ENCODE assay signal across 25 cellular contexts in the genomic region with DNA sequence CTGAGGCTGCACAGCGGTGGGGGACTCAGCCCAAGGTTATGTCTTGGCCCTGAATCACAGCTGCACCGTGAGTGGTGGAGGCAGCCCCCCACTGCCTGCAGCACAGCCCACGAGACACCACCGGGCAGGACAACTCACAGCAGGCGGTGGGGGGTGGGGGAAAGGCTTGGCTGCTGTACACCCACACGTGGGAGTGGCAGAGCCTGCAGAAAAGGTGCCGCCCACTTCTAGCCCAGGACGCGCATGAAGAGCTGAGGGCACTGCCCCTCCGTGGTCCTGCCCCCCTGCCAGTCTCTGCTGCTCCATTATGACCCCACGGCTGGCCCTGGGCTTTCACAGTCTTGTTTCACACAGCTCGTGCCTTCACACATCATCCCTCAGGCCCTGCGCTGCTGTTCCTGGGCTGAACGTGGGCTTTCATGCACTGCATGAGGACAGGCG. TPM values are rescaled to one million over a fixed set of nuclear protein-coding genes. Genes with fewer than 3 reads are reported as not detected.
DNase-seq lines count a peak whose midpoint lies in the region; ATAC-seq, FAIRE-seq and TF ChIP-seq lines count a peak whose summit lies in the region.
"Had no signal": no experiment of that assay in that cellular context is flagged by ENCODE, and none has a peak within 500 bp of the region (broad histone marks: within the 10 kb centered on the region; RNA-seq: fewer than 3 reads in every experiment).

No MANE protein-coding gene starts in this region.

- H3K4me1 Mint-ChIP-seq in T-helper 17 cell = peaks cover 9% of the 10 kb centered on the region

- H3K9me3 ChIP-seq in WERI-Rb-1 (ENCODE audit: severe bottlenecking) (no peaks in the 10 kb centered on the region), mucosa of descending colon (no peaks in the 10 kb centered on the region), testis (no peaks in the 10 kb centered on the region), T-helper 17 cell (ENCODE audit: control insufficient read depth, low read length, poor library complexity, severe bottlenecking) (no peaks in the 10 kb centered on the region)
- H3K9me3 ChIP-seq: left ventricle myocardium inferior, SJSA1 had no signal

- intact Hi-C loops in mucosa of descending colon (cut with DNase I, micrococcal nuclease) (no loop called here), testis (cut with DNase I; ENCODE audit: low total_unique reads) (no loop called here)

- WGBS in testis, 2 donors = 41 to 57% methylated on average over 1 to 15 of the region's 15 CpGs

- H3K36me3 Mint-ChIP-seq in T-helper 17 cell (ENCODE audit: low read depth) = no peaks in the 10 kb centered on the region

- FAIRE-seq in urothelium cell line (lab: Jason Lieb, UNC) = no peak
- FAIRE-seq: colon had no signal

- TF ChIP-seq CTCF in WERI-Rb-1 (IDR thresholded peaks at IDR 0.05; ENCODE audit: low read depth, low read length) (no peak), mucosa of descending colon (IDR thresholded peaks at IDR 0.05) (no peak), testis (IDR thresholded peaks at IDR 0.05) (no peak)

- no peak overlapping the region for H3K27ac ChIP-seq in WERI-Rb-1
- H3K27ac ChIP-seq in testis = no peak overlapping the region
- H3K27ac ChIP-seq: left ventricle myocardium inferior, SJSA1 had no signal

- H3K4me3 ChIP-seq in WERI-Rb-1 (ENCODE audit: low read depth, low read length) (no peak overlapping the region), mucosa of descending colon (no peak overlapping the region), testis (no peak overlapping the region)
- H3K4me3 ChIP-seq: GM23338, left ventricle myocardium inferior, SJSA1 had no signal

- H3K36me3 ChIP-seq in WERI-Rb-1 (no peaks in the 10 kb centered on the region), mucosa of descending colon (ENCODE audit: low read depth) (no peaks in the 10 kb centered on the region), testis (ENCODE audit: low read depth, missing control alignments) (no peaks in the 10 kb centered on the region)
- H3K36me3 ChIP-seq: left ventricle myocardium inferior, SJSA1 had no signal

- peak; percentile 12 to 13 for DNase-seq in activated T-cell treated with anti-CD3 and anti-CD28 coated beads, Interleukin-2, amount 50 U/mL, for 48 hours
- DNase-seq in activated T-cell treated with anti-CD3 and anti-CD28 coated beads for 4 hours (no peak), WERI-Rb-1 (peak; percentile 12), mucosa of descending colon (peak in 2 of 3 donors; percentile 2 to 46), testis (peak; percentile 13), T-helper 17 cell (no peak), urothelium cell line (ENCODE audit: low spot score) (no peak)
- DNase-seq: activated CD4-positive, alpha-beta T cell treated with anti-CD3 and anti-CD28 coated beads, Interleukin-2, amount 10 ng/mL, durations not matched to agents 7 days and 5 days; activated naive CD4-positive, alpha-beta T cell; amniotic stem cell; DMS79; foreskin melanocyte; left ventricle myocardium inferior; midbrain; NCI-H524 treated with DMSO at 0.1 percent for 48 hours; T-helper 2 cell had no signal

- H3K27me3 Mint-ChIP-seq in T-helper 17 cell = peaks cover 27% of the 10 kb centered on the region

- ATAC-seq in mucosa of descending colon = no peak
- ATAC-seq in HG02588 (IDR thresholded peaks at IDR 0.05; ENCODE audit: unreplicated experiment) = no peak
- no peak for ATAC-seq in T-helper 17 cell
- ATAC-seq: esophagus mucosa; GM23338; stimulated activated naive CD8-positive, alpha-beta T cell treated with anti-CD3 and anti-CD28 coated beads, Interleukin-15, amount 100 ng/mL, for 72 hours had no signal

- no peak overlapping the region for H3K27ac Mint-ChIP-seq in T-helper 17 cell
- H3K27ac Mint-ChIP-seq: activated CD4-positive, alpha-beta T cell treated with anti-CD3 and anti-CD28 coated beads, Interleukin-2, amount 10 ng/mL, durations not matched to agents 7 days and 5 days; GM23338; progenitor cell of endocrine pancreas; stimulated activated naive CD8-positive, alpha-beta T cell treated with anti-CD3 and anti-CD28 coated beads, Interleukin-15, amount 100 ng/mL, for 72 hours had no signal

- TF ChIP-seq POLR2A in testis (IDR thresholded peaks at IDR 0.05) = no peak

- peaks cover 20% of the 10 kb centered on the region for H3K27me3 ChIP-seq in WERI-Rb-1 (ENCODE audit: insufficient read depth, low read depth, severe bottlenecking)
- no peaks in the 10 kb centered on the region for H3K27me3 ChIP-seq in testis

- H3K4me3 Mint-ChIP-seq in T-helper 17 cell = no peak overlapping the region
- H3K4me3 Mint-ChIP-seq: activated CD4-positive, alpha-beta T cell treated with anti-CD3 and anti-CD28 coated beads, Interleukin-2, amount 10 ng/mL, durations not matched to agents 7 days and 5 days; B cell; GM23338; nephron; stimulated activated naive CD8-positive, alpha-beta T cell treated with anti-CD3 and anti-CD28 coated beads, Interleukin-15, amount 100 ng/mL, for 72 hours had no signal

- peaks cover 10% of the 10 kb centered on the region for H3K4me1 ChIP-seq in mucosa of descending colon (ENCODE audit: low read depth)
- H3K4me1 ChIP-seq in testis = no peaks in the 10 kb centered on the region

RNA-seq across cellular contexts. Expression of gene FGFRL1, which starts 40.8 kb away (rescaled TPM):
- 10 to 100 TPM; 14.7 to 19.3 (median 16.9) TPM for total RNA-seq in mucosa of descending colon
- total RNA-seq in testis = 10 to 100 TPM; 13.7 to 25.6 TPM
- polyA plus RNA-seq in testis (ENCODE audit: insufficient read depth, low read depth, low replicate concordance) = 14.4 TPM
- total RNA-seq in T-helper 17 cell = 10 to 100 TPM; 23.1 to 30.1 TPM

RNA-seq across cellular contexts. Expression of gene SLC26A1, which starts 59.0 kb away (rescaled TPM):
- total RNA-seq in mucosa of descending colon (1 to 10 TPM in 2 of 3 donors, under 1 TPM in 1; 0.85 to 2.8 (median 1.9) TPM), testis (1 to 10 TPM in 1 of 2 donors, under 1 TPM in 1; 0.99 to 2.0 TPM), T-helper 17 cell (under 1 TPM in 1 of 2 donors, not detected in 1; 0.21 TPM)
- 0.51 TPM for polyA plus RNA-seq in testis (ENCODE audit: insufficient read depth, low read depth, low replicate concordance)
- total RNA-seq: esophagus mucosa, left ventricle myocardium inferior, SJSA1 had no signal

Comparison
In these comparisons a context has a peak if more than half of its experiments do, and no peak if none do; other contexts are left out.
1. DNase-seq: peak in activated T-cell treated with anti-CD3 and anti-CD28 coated beads, Interleukin-2, amount 50 U/mL, for 48 hours (2 of 2), WERI-Rb-1 (single experiment), mucosa of descending colon (2 of 3) and testis (single experiment); none in activated T-cell treated with anti-CD3 and anti-CD28 coated beads for 4 hours (single experiment), T-helper 17 cell (0 of 3) and urothelium cell line (single experiment).